In genomic region chr3:138594150-138594934, GRCh38 we compare ENCODE assay signal across 8 cellular contexts. TPM values are rescaled to one million over a fixed set of nuclear protein-coding genes. Genes with fewer than 3 reads are reported as not detected.
DNase-seq lines count a peak whose midpoint lies in the region; ATAC-seq and TF ChIP-seq lines count a peak whose summit lies in the region.

CEP70 (minus strand) TSS chr3:138594260; CDS start chr3:138572927, 21,333 bp downstream.

- intact Hi-C loops in activated naive CD4-positive, alpha-beta T cell treated with anti-CD3 and anti-CD28 coated beads for 36 hours (cut with micrococcal nuclease), result loop anchor here (1.0 to 5.0 kb wide), 16 partner anchors 14 to 734 kb away; partner anchors contain the start of genes ESYT3, FAIM and NME9
- intact Hi-C loops in head of caudate nucleus (cut with DNase I) (loop anchor here (1.0 to 5.0 kb wide), 2 partner anchors 103 to 321 kb away; no protein-coding TSS in a partner anchor), upper lobe of right lung (cut with DNase I) (loop anchor here (10.0 kb wide), 1 partner anchor 320 kb away; no protein-coding TSS in a partner anchor)

- peak within 1 kb of the TSS; percentile 86 for H3K4me3 ChIP-seq in upper lobe of right lung

- peaks cover 7% of the 10 kb centered on the region for H3K36me3 ChIP-seq in upper lobe of right lung

- H3K27me3 Mint-ChIP-seq in activated naive CD4-positive, alpha-beta T cell treated with anti-CD3 and anti-CD28 coated beads for 36 hours (ENCODE audit: low read depth), result no peaks in the 10 kb centered on the region

- H3K4me1 ChIP-seq in upper lobe of right lung, result peaks cover 6% of the 10 kb centered on the region

- H3K4me3 Mint-ChIP-seq in activated naive CD4-positive, alpha-beta T cell treated with anti-CD3 and anti-CD28 coated beads for 36 hours, result peak within 1 kb of the TSS; percentile 96

- H3K27ac ChIP-seq in upper lobe of right lung, result peak within 1 kb of the TSS; percentile 90

- ATAC-seq in upper lobe of right lung, result peak; percentile 97

- H3K36me3 Mint-ChIP-seq in activated naive CD4-positive, alpha-beta T cell treated with anti-CD3 and anti-CD28 coated beads for 36 hours (ENCODE audit: low read depth), result no peaks in the 10 kb centered on the region

- peak within 1 kb of the TSS; percentile 87 for H3K27ac Mint-ChIP-seq in activated naive CD4-positive, alpha-beta T cell treated with anti-CD3 and anti-CD28 coated beads for 36 hours

- no peaks in the 10 kb centered on the region for H3K27me3 ChIP-seq in upper lobe of right lung

- peaks cover 4% of the 10 kb centered on the region for H3K4me1 Mint-ChIP-seq in activated naive CD4-positive, alpha-beta T cell treated with anti-CD3 and anti-CD28 coated beads for 36 hours (ENCODE audit: low read depth)

- peak; percentile 86 for TF ChIP-seq CTCF in upper lobe of right lung (IDR thresholded peaks at IDR 0.05)

- DNase-seq in GM04504 (ENCODE audit: low read depth) (peak; percentile 89), HCEC 1CT (peak; percentile 92), NCI-H226 (peak; percentile 97), head of caudate nucleus (peak; percentile 86 to 97 (median 93)), pons (ENCODE audit: low spot score) (peak; percentile 96), upper lobe of right lung (peak; percentile 97), NK-92 (lab: John Stamatoyannopoulos, UW; ENCODE audit: unreplicated experiment) (no peak)
- DNase-seq in activated naive CD4-positive, alpha-beta T cell treated with anti-CD3 and anti-CD28 coated beads for 36 hours, result peak; percentile 90

- no peaks in the 10 kb centered on the region for H3K9me3 ChIP-seq in upper lobe of right lung

- no peaks in the 10 kb centered on the region for H3K9me3 Mint-ChIP-seq in activated naive CD4-positive, alpha-beta T cell treated with anti-CD3 and anti-CD28 coated beads for 36 hours

- CTCF ChIA-PET in activated naive CD4-positive, alpha-beta T cell treated with anti-CD3 and anti-CD28 coated beads for 36 hours (lab: Charles Lee), result interaction anchor here (0.6 to 11.7 kb wide), 35 partner anchors 9 to 781 kb away, joined by 3 to 192 read pairs (median 4); partner anchors contain the start of gene ESYT3

RNA-seq across cellular contexts. Expression of gene CEP70, which starts in this region (rescaled TPM):
- 10 to 100 TPM; 16.3 to 20.4 TPM for total RNA-seq in activated naive CD4-positive, alpha-beta T cell treated with anti-CD3 and anti-CD28 coated beads for 36 hours
- total RNA-seq in upper lobe of right lung, result 46.3 TPM
